In genomic region chr18:27749189-27749588, GRCh38 we compare ENCODE assay signal across 26 cellular contexts.
"Had no signal": no experiment of that assay in that cellular context is flagged by ENCODE, and none has a peak within 500 bp of the region (broad histone marks: within the 10 kb centered on the region; RNA-seq: fewer than 3 reads in every experiment).

No MANE protein-coding gene starts in this region.

- H3K4me3 ChIP-seq: ascending aorta, cardiac muscle cell, gastroesophageal sphincter, heart left ventricle, skin epidermis, tibial artery, upper lobe of right lung had no signal

- H3K27ac ChIP-seq: ascending aorta, cardiac muscle cell, gastroesophageal sphincter, heart left ventricle, skin epidermis, tibial artery, upper lobe of right lung had no signal

- DNase-seq: activated CD4-positive, alpha-beta T cell treated with anti-CD3 and anti-CD28 coated beads for 48 hours; activated CD4-positive, alpha-beta T cell treated with anti-CD3 and anti-CD28 coated beads, Interleukin-2, amount 50 U/mL, for 48 hours; activated CD8-positive, alpha-beta memory T cell treated with anti-CD3 and anti-CD28 coated beads for 24 hours; activated effector memory CD4-positive, alpha-beta T cell treated with anti-CD3 and anti-CD28 coated beads, Interleukin-2, amount 50 U/mL, for 16 hours; activated naive CD4-positive, alpha-beta T cell treated with anti-CD3 and anti-CD28 coated beads for 36 hours; activated naive CD8-positive, alpha-beta T cell treated with anti-CD3 and anti-CD28 coated beads, Interleukin-2, amount 10 ng/mL, durations not matched to agents 7 days and 5 days; cerebellar nuclear complex; cortex of kidney; effector memory CD8-positive, alpha-beta T cell; heart left ventricle; hypothalamus; left ventricle myocardium superior; occipital lobe; stimulated activated CD4-positive, alpha-beta T cell treated with anti-CD3 and anti-CD28 coated beads, Interleukin-4, amount 100 ng/mL, for 4 hours; stimulated activated CD8-positive, alpha-beta memory T cell treated with anti-CD3 and anti-CD28 coated beads, Interleukin-4, amount 100 ng/mL, for 48 hours; stimulated activated naive CD8-positive, alpha-beta T cell treated with anti-CD3 and anti-CD28 coated beads, Interleukin-15, amount 100 ng/mL, for 72 hours; T-cell; tibial artery; upper lobe of right lung had no signal

- H3K36me3 ChIP-seq: ascending aorta, cardiac muscle cell, gastroesophageal sphincter, heart left ventricle, tibial artery, upper lobe of right lung had no signal

- H3K9me3 ChIP-seq: ascending aorta, gastroesophageal sphincter, heart left ventricle, tibial artery, upper lobe of right lung had no signal

- ATAC-seq: activated CD4-positive, CD25-positive, alpha-beta regulatory T cell treated with anti-CD3 and anti-CD28 coated beads, Interleukin-2, amount 50 U/mL, for 24 hours; effector memory CD8-positive, alpha-beta T cell; gastroesophageal sphincter; heart left ventricle; left ventricle myocardium superior; sciatic nerve; stimulated activated memory B cell treated with anti-CD40 and anti-IgM and Interleukin-4, amounts not matched to agents 10 μg/mL and 1 μg/mL and 100 μg/mL, for 72 hours; stimulated activated naive CD8-positive, alpha-beta T cell treated with anti-CD3 and anti-CD28 coated beads, Interleukin-15, amount 100 ng/mL, for 72 hours; T-cell had no signal

- H3K4me1 ChIP-seq: ascending aorta, gastroesophageal sphincter, heart left ventricle, tibial artery, upper lobe of right lung had no signal

- H3K27me3 ChIP-seq: ascending aorta, cardiac muscle cell, gastroesophageal sphincter, heart left ventricle, tibial artery, upper lobe of right lung had no signal
